In the genomic region with DNA sequence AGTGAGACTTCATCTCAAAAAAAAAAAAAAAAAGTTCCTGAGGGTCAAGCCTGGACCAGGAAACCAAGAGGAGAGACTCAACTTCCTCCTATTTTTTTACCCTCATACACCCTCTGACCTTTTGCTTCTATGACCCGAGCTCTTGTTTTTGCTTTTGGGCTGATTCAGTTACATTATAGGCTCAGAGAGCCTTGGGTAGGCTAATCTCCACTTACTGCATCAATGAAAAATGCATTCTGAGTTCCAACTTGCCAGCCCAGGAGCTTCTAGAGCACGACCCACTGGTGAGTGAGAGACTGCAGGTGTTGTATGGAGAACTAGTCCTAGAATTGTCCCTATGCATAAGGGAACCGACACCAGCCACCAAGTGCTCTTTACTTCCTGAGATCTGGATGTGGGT, we compare ENCODE assay signal across 11 cellular contexts.
A peak's percentile ranks its signal among the peaks of the same experiment; 100 is the strongest.
DNase-seq lines count a peak whose midpoint lies in the region; ATAC-seq and TF ChIP-seq lines count a peak whose summit lies in the region.
"Had no signal": no experiment of that assay in that cellular context is flagged by ENCODE, and none has a peak within 500 bp of the region (broad histone marks: within the 10 kb centered on the region; RNA-seq: fewer than 3 reads in every experiment).

No MANE protein-coding gene starts in this region.

- H3K27ac Mint-ChIP-seq in activated naive CD4-positive, alpha-beta T cell treated with anti-CD3 and anti-CD28 coated beads, Interleukin-2, amount 10 ng/mL, durations not matched to agents 7 days and 5 days, result no peak overlapping the region

- H4K20me1 ChIP-seq in mammary epithelial cell (ENCODE audit: insufficient read depth, low read length), result no peaks in the 10 kb centered on the region

- peak overlapping the region; percentile 87 to 88 for H3K27ac ChIP-seq in breast epithelium
- no peak overlapping the region for H3K27ac ChIP-seq in mammary epithelial cell (ENCODE audit: insufficient read depth, low read depth, low read length)
- peak overlapping the region; percentile 57 for H3K27ac ChIP-seq in colonic mucosa
- peak overlapping the region; percentile 56 for H3K27ac ChIP-seq in upper lobe of right lung

- H3K36me3 ChIP-seq in breast epithelium, result no peaks in the 10 kb centered on the region
- no peaks in the 10 kb centered on the region for H3K36me3 ChIP-seq in mammary epithelial cell (ENCODE audit: insufficient read depth, low read length)
- H3K36me3 ChIP-seq in colonic mucosa, result no peaks in the 10 kb centered on the region
- no peaks in the 10 kb centered on the region for H3K36me3 ChIP-seq in upper lobe of right lung

- no peak overlapping the region for H3K4me2 ChIP-seq in mammary epithelial cell (ENCODE audit: insufficient read depth, low read depth, low read length)

- intact Hi-C loops in breast epithelium (cut with DNase I; ENCODE audit: low total_unique reads), result loop anchor here (10.0 kb wide), 1 partner anchor 82 kb away; no protein-coding TSS in a partner anchor
- intact Hi-C loops in mammary epithelial cell (cut with micrococcal nuclease), result no loop called here
- intact Hi-C loops in colonic mucosa (cut with DNase I), result no loop called here
- intact Hi-C loops in upper lobe of right lung (cut with DNase I), result no loop called here

- no peak overlapping the region for H3K9ac ChIP-seq in mammary epithelial cell (ENCODE audit: insufficient read depth, low read length)
- H3K9ac ChIP-seq in colonic mucosa (ENCODE audit: low read depth in 2 of 2, low read length in 2 of 2), result no peak overlapping the region

- no peak overlapping the region for H2AFZ ChIP-seq in mammary epithelial cell (ENCODE audit: low read depth, low read length)

- no peak for TF ChIP-seq POLR2A in breast epithelium (IDR thresholded peaks at IDR 0.05)

- peaks cover 7% of the 10 kb centered on the region for H3K9me3 Mint-ChIP-seq in activated naive CD4-positive, alpha-beta T cell treated with anti-CD3 and anti-CD28 coated beads, Interleukin-2, amount 10 ng/mL, durations not matched to agents 7 days and 5 days

- peaks cover 11% of the 10 kb centered on the region for H3K27me3 Mint-ChIP-seq in activated naive CD4-positive, alpha-beta T cell treated with anti-CD3 and anti-CD28 coated beads, Interleukin-2, amount 10 ng/mL, durations not matched to agents 7 days and 5 days

- H3K4me3 Mint-ChIP-seq in activated naive CD4-positive, alpha-beta T cell treated with anti-CD3 and anti-CD28 coated beads, Interleukin-2, amount 10 ng/mL, durations not matched to agents 7 days and 5 days, result no peak overlapping the region

- H3K36me3 Mint-ChIP-seq in activated naive CD4-positive, alpha-beta T cell treated with anti-CD3 and anti-CD28 coated beads, Interleukin-2, amount 10 ng/mL, durations not matched to agents 7 days and 5 days, result peaks cover 10% of the 10 kb centered on the region

- H3K4me3 ChIP-seq in breast epithelium, result no peak overlapping the region
- H3K4me3 ChIP-seq in mammary epithelial cell (replicated peaks in 1 of 3; ENCODE audit: insufficient read depth in 1 of 3, low read depth in 2 of 3, low read length in 3 of 3), result no peak overlapping the region
- H3K4me3 ChIP-seq in colonic mucosa, result no peak overlapping the region
- H3K4me3 ChIP-seq in upper lobe of right lung, result no peak overlapping the region

- H3K9me3 ChIP-seq in breast epithelium (no peaks in the 10 kb centered on the region), mammary epithelial cell (replicated peaks; ENCODE audit: insufficient read depth, low read length) (no peaks in the 10 kb centered on the region), colonic mucosa (no peaks in the 10 kb centered on the region), upper lobe of right lung (no peaks in the 10 kb centered on the region)

- no peaks in the 10 kb centered on the region for H3K79me2 ChIP-seq in mammary epithelial cell (ENCODE audit: insufficient read depth, low read length)

- 86% methylated on average over 3 of the region's 3 CpGs for WGBS in mammary epithelial cell (ENCODE audit: low coverage, missing lambda C conversion rate)

- H3K27me3 ChIP-seq in breast epithelium, result no peaks in the 10 kb centered on the region
- no peaks in the 10 kb centered on the region for H3K27me3 ChIP-seq in mammary epithelial cell (ENCODE audit: insufficient read depth, low read length)
- no peaks in the 10 kb centered on the region for H3K27me3 ChIP-seq in colonic mucosa
- no peaks in the 10 kb centered on the region for H3K27me3 ChIP-seq in upper lobe of right lung

- ATAC-seq in upper lobe of right lung (no peak), HG03571 (IDR thresholded peaks at IDR 0.05; ENCODE audit: unreplicated experiment) (no peak)

- CTCF ChIA-PET in mammary epithelial cell (lab: Charles Lee; ENCODE audit: low non-redundant PET), result no interaction called here
- CTCF ChIA-PET in activated naive CD4-positive, alpha-beta T cell treated with anti-CD3 and anti-CD28 coated beads, Interleukin-2, amount 10 ng/mL, durations not matched to agents 7 days and 5 days (lab: Charles Lee), result interaction anchor here (0.9 to 2.6 kb wide), 2 partner anchors 96 to 151 kb away, joined by 3 to 9 read pairs; no protein-coding TSS in a partner anchor

- in situ Hi-C loops in mammary epithelial cell (cut with MboI; ENCODE audit: low sequenced_read_pairs in 2 of 2), result no loop called here

- H3K4me1 Mint-ChIP-seq in activated naive CD4-positive, alpha-beta T cell treated with anti-CD3 and anti-CD28 coated beads, Interleukin-2, amount 10 ng/mL, durations not matched to agents 7 days and 5 days, result peaks cover 48% of the 10 kb centered on the region

- dilution Hi-C loops in mammary epithelial cell (cut with HindIII; ENCODE audit: low sequenced_read_pairs), result no loop called here

- TF ChIP-seq CTCF in breast epithelium (IDR thresholded peaks at IDR 0.05) (no peak), mammary epithelial cell (conservative IDR thresholded peaks at IDR 0.05 in 1 of 2, IDR thresholded peaks at IDR 0.05 in 1 of 2; ENCODE audit: extremely low read depth in 1 of 2, insufficient read depth in 1 of 2, low read depth in 1 of 2, low read length in 2 of 2) (no peak), colonic mucosa (IDR thresholded peaks at IDR 0.05) (no peak), upper lobe of right lung (IDR thresholded peaks at IDR 0.05) (no peak)

- H3K4me1 ChIP-seq in breast epithelium (peaks cover 3 to 5% of the 10 kb centered on the region in 2 donors), mammary epithelial cell (ENCODE audit: insufficient read depth, low read length) (no peaks in the 10 kb centered on the region), colonic mucosa (no peaks in the 10 kb centered on the region), upper lobe of right lung (peaks cover 68% of the 10 kb centered on the region)

- DNase-seq in breast epithelium (ENCODE audit: low spot score in 2 of 2), result no peak
- no peak for DNase-seq in mammary epithelial cell
- no peak for DNase-seq in colonic mucosa
- peak; percentile 50 to 71 for DNase-seq in lung microvascular endothelial cell (ENCODE audit: low read depth in 2 of 2)
- no peak for DNase-seq in upper lobe of right lung
- DNase-seq in C1 segment of cervical spinal cord (lab: John Stamatoyannopoulos, UW), result no peak
- no peak for DNase-seq in activated naive CD4-positive, alpha-beta T cell treated with anti-CD3 and anti-CD28 coated beads, Interleukin-2, amount 10 ng/mL, durations not matched to agents 7 days and 5 days
- DNase-seq: activated CD8-positive, alpha-beta memory T cell treated with anti-CD3 and anti-CD28 coated beads, Interleukin-2, amount 50 U/mL, for 48 hours; NCI-H82; stimulated activated naive CD4-positive, alpha-beta T cell had no signal

- no TSS peak for BruUV-seq in mammary epithelial cell (replicated peaks; lab: Mats Ljungman, UMichigan)

Comparison
In these comparisons a context has a peak if more than half of its experiments do, and no peak if none do; other contexts are left out.
1. DNase-seq: peak in lung microvascular endothelial cell (2 of 2); none in breast epithelium (0 of 2), mammary epithelial cell (single experiment), colonic mucosa (single experiment), upper lobe of right lung (single experiment), C1 segment of cervical spinal cord (0 of 14) and activated naive CD4-positive, alpha-beta T cell treated with anti-CD3 and anti-CD28 coated beads, Interleukin-2, amount 10 ng/mL, durations not matched to agents 7 days and 5 days (single experiment).